ENCODE assay signal across 30 cellular contexts in genomic region chr6:143295904-143296303, GRCh38.
"Had no signal": no experiment of that assay in that cellular context is flagged by ENCODE, and none has a peak within 500 bp of the region (broad histone marks: within the 10 kb centered on the region; RNA-seq: fewer than 3 reads in every experiment).

No MANE protein-coding gene starts in this region.

- H3K4me1 ChIP-seq: adrenal gland, body of pancreas, colonic mucosa, esophagus squamous epithelium, gastroesophageal sphincter had no signal

- H3K27me3 Mint-ChIP-seq: activated CD4-positive, alpha-beta T cell treated with anti-CD3 and anti-CD28 coated beads, Interleukin-2, amount 10 ng/mL, durations not matched to agents 7 days and 5 days; activated CD8-positive, alpha-beta T cell treated with anti-CD3 and anti-CD28 coated beads for 36 hours; activated naive CD4-positive, alpha-beta T cell treated with anti-CD3 and anti-CD28 coated beads, Interleukin-2, amount 50 U/mL, for 24 hours; activated naive CD8-positive, alpha-beta T cell treated with anti-CD3 and anti-CD28 coated beads for 36 hours; activated naive CD8-positive, alpha-beta T cell treated with anti-CD3 and anti-CD28 coated beads, Interleukin-2, amount 50 U/mL, for 24 hours had no signal

- H3K27ac ChIP-seq: adrenal gland, body of pancreas, colonic mucosa, epithelial cell of prostate, esophagus squamous epithelium, gastroesophageal sphincter, heart right ventricle, hepatocyte, VCaP had no signal

- H3K36me3 Mint-ChIP-seq: WTC11 had no signal

- H3K9me3 Mint-ChIP-seq: activated CD8-positive, alpha-beta T cell treated with anti-CD3 and anti-CD28 coated beads for 36 hours; activated naive CD4-positive, alpha-beta T cell treated with anti-CD3 and anti-CD28 coated beads for 36 hours; activated naive CD4-positive, alpha-beta T cell treated with anti-CD3 and anti-CD28 coated beads, Interleukin-2, amount 50 U/mL, for 24 hours; activated naive CD8-positive, alpha-beta T cell treated with anti-CD3 and anti-CD28 coated beads for 36 hours; activated naive CD8-positive, alpha-beta T cell treated with anti-CD3 and anti-CD28 coated beads, Interleukin-2, amount 50 U/mL, for 24 hours; activated T-helper 2 cell treated with anti-CD3 and anti-CD28 coated beads, Interferon-gamma antibody, Interleukin-2, Interleukin-4, amounts not matched to agents 10 μg/mL and 5 μg/mL and 100 μg/mL, durations not matched to agents 14 hours and 24 hours and 36 hours had no signal

- H3K4me1 Mint-ChIP-seq: activated naive CD4-positive, alpha-beta T cell treated with anti-CD3 and anti-CD28 coated beads, Interleukin-2, amount 50 U/mL, for 24 hours; activated naive CD8-positive, alpha-beta T cell treated with anti-CD3 and anti-CD28 coated beads, Interleukin-2, amount 50 U/mL, for 24 hours had no signal

- H3K4me3 Mint-ChIP-seq: activated CD4-positive, alpha-beta T cell treated with anti-CD3 and anti-CD28 coated beads, Interleukin-2, amount 10 ng/mL, durations not matched to agents 7 days and 5 days; activated CD8-positive, alpha-beta T cell treated with anti-CD3 and anti-CD28 coated beads for 36 hours; activated naive CD4-positive, alpha-beta T cell treated with anti-CD3 and anti-CD28 coated beads for 36 hours; activated naive CD4-positive, alpha-beta T cell treated with anti-CD3 and anti-CD28 coated beads, Interleukin-2, amount 50 U/mL, for 24 hours; activated naive CD8-positive, alpha-beta T cell treated with anti-CD3 and anti-CD28 coated beads for 36 hours; activated naive CD8-positive, alpha-beta T cell treated with anti-CD3 and anti-CD28 coated beads, Interleukin-2, amount 50 U/mL, for 24 hours; activated T-helper 1 cell treated with anti-CD3 and anti-CD28 coated beads, Interleukin-12 subunit alpha, Interleukin-12 subunit beta, Interleukin-2, Interleukin-4 antibody, amounts not matched to agents 30 ng/mL and 10 ng/mL and 1 ng/mL, durations not matched to agents 14 hours and 24 hours and 36 hours; WTC11 had no signal

- H3K36me3 ChIP-seq: adrenal gland, colonic mucosa, esophagus squamous epithelium, gastroesophageal sphincter, heart right ventricle had no signal

- H3K27ac Mint-ChIP-seq: activated CD4-positive, alpha-beta T cell treated with anti-CD3 and anti-CD28 coated beads, Interleukin-2, amount 10 ng/mL, durations not matched to agents 7 days and 5 days; activated CD8-positive, alpha-beta T cell treated with anti-CD3 and anti-CD28 coated beads for 36 hours; activated naive CD4-positive, alpha-beta T cell treated with anti-CD3 and anti-CD28 coated beads for 36 hours; activated naive CD4-positive, alpha-beta T cell treated with anti-CD3 and anti-CD28 coated beads, Interleukin-2, amount 50 U/mL, for 24 hours; activated naive CD8-positive, alpha-beta T cell treated with anti-CD3 and anti-CD28 coated beads for 36 hours; activated naive CD8-positive, alpha-beta T cell treated with anti-CD3 and anti-CD28 coated beads, Interleukin-2, amount 50 U/mL, for 24 hours; activated T-helper 1 cell treated with anti-CD3 and anti-CD28 coated beads, Interleukin-12 subunit alpha, Interleukin-12 subunit beta, Interleukin-2, Interleukin-4 antibody, amounts not matched to agents 30 ng/mL and 10 ng/mL and 1 ng/mL, durations not matched to agents 14 hours and 24 hours and 36 hours; activated T-helper 2 cell treated with anti-CD3 and anti-CD28 coated beads, Interferon-gamma antibody, Interleukin-2, Interleukin-4, amounts not matched to agents 10 μg/mL and 5 μg/mL and 100 μg/mL, durations not matched to agents 14 hours and 24 hours and 36 hours; WTC11 had no signal

- H3K4me3 ChIP-seq: adrenal gland, body of pancreas, colonic mucosa, esophagus squamous epithelium, gastroesophageal sphincter, heart right ventricle, hepatocyte had no signal

- DNase-seq: activated CD4-positive, alpha-beta T cell treated with anti-CD3 and anti-CD28 coated beads for 1 hour; activated CD4-positive, alpha-beta T cell treated with anti-CD3 and anti-CD28 coated beads for 4 hours; activated CD4-positive, alpha-beta T cell treated with anti-CD3 and anti-CD28 coated beads, Interleukin-2, amount 10 ng/mL, durations not matched to agents 7 days and 5 days; activated CD4-positive, alpha-beta T cell treated with anti-CD3 and anti-CD28 coated beads, Interleukin-2, amount 50 U/mL, for 48 hours; activated CD8-positive, alpha-beta memory T cell treated with anti-CD3 and anti-CD28 coated beads for 24 hours; activated CD8-positive, alpha-beta T cell treated with anti-CD3 and anti-CD28 coated beads for 36 hours; activated effector memory CD4-positive, alpha-beta T cell treated with anti-CD3 and anti-CD28 coated beads, Interleukin-2, amount 50 U/mL, for 16 hours; activated naive CD4-positive, alpha-beta T cell treated with anti-CD3 and anti-CD28 coated beads for 36 hours; activated naive CD8-positive, alpha-beta T cell treated with anti-CD3 and anti-CD28 coated beads for 36 hours; activated naive CD8-positive, alpha-beta T cell treated with anti-CD3 and anti-CD28 coated beads, Interleukin-2, amount 50 U/mL, for 24 hours; activated T-cell treated with anti-CD3 and anti-CD28 coated beads, Interleukin-2, amount 50 U/mL, for 48 hours; adrenal gland; amygdala; aorta; body of pancreas; caudate nucleus; colonic mucosa; effector CD8-positive, alpha-beta T cell; esophagus squamous epithelium; foreskin melanocyte; heart right ventricle; T-helper 2 cell had no signal

- H3K9me3 ChIP-seq: adrenal gland, body of pancreas, colonic mucosa, esophagus squamous epithelium, gastroesophageal sphincter, heart right ventricle had no signal
